In genomic region chr16:30902070-30902972, GRCh38 we compare ENCODE assay signal across 8 cellular contexts. TPM values are rescaled to one million over a fixed set of nuclear protein-coding genes. Genes with fewer than 3 reads are reported as not detected.
DNase-seq lines count a peak whose midpoint lies in the region; ATAC-seq and TF ChIP-seq lines count a peak whose summit lies in the region.

No MANE protein-coding gene starts in this region.

- H3K9ac ChIP-seq in trophoblast cell (ENCODE audit: low read length): peak overlapping the region; percentile 93

- H3K27ac ChIP-seq in ACC112 (ENCODE audit: low read depth, low read length) (no peak overlapping the region), left ventricle myocardium inferior (replicated peaks) (peak overlapping the region; percentile 96), trophoblast cell (ENCODE audit: low read depth, low read length) (peak overlapping the region; percentile 84)

- peak overlapping the region; percentile 88 for H3K14ac ChIP-seq in trophoblast cell (ENCODE audit: low read length)

- H3K4me3 ChIP-seq in ACC112 (ENCODE audit: low read depth, low read length) (peak overlapping the region; percentile 80), left ventricle myocardium inferior (peak overlapping the region; percentile 71), trophoblast cell (ENCODE audit: low read depth, low read length) (peak overlapping the region; percentile 72)

- peak overlapping the region; percentile 87 for H4K91ac ChIP-seq in trophoblast cell (ENCODE audit: low read depth, low read length)

- H3K18ac ChIP-seq in trophoblast cell (ENCODE audit: low read length): peak overlapping the region; percentile 95

- H2BK5ac ChIP-seq in trophoblast cell (ENCODE audit: low read depth, low read length, poor library complexity): peak overlapping the region; percentile 87

- no peaks in the 10 kb centered on the region for H3K9me3 ChIP-seq in left ventricle myocardium inferior (replicated peaks)
- H3K9me3 ChIP-seq in trophoblast cell (ENCODE audit: insufficient read depth, low read depth, low read length): no peaks in the 10 kb centered on the region

- H3K4me1 ChIP-seq in ACC112 (ENCODE audit: control insufficient read depth, insufficient read depth, low read length, unreplicated experiment) (no peaks in the 10 kb centered on the region), left ventricle myocardium inferior (peaks cover 39% of the 10 kb centered on the region), trophoblast cell (ENCODE audit: control insufficient read depth in 1 of 2, insufficient read depth in 2 of 2, low read length in 2 of 2) (peaks cover 0 to 7% of the 10 kb centered on the region in 2 experiments)

- DNase-seq in RPMI8226 (peak; percentile 83), amniotic stem cell (lab: John Stamatoyannopoulos, UW) (peak; percentile 42), left ventricle myocardium inferior (peak; percentile 73), trophoblast cell (peak; percentile 60 to 89), middle frontal gyrus (ENCODE audit: extremely low spot score, low spot score) (no peak)

- no peaks in the 10 kb centered on the region for H3K27me3 ChIP-seq in ACC112 (ENCODE audit: insufficient read depth, low read length)
- H3K27me3 ChIP-seq in left ventricle myocardium inferior (ENCODE audit: low read depth): no peaks in the 10 kb centered on the region
- H3K27me3 ChIP-seq in trophoblast cell (ENCODE audit: insufficient read depth, low read length): no peaks in the 10 kb centered on the region

- no peak overlapping the region for H3K23ac ChIP-seq in trophoblast cell (ENCODE audit: low read length)

- WGBS in trophoblast cell (ENCODE audit: extremely low coverage, insufficient coverage, insufficient read length): no CpG with 5 or more reads among the region's 93 CpGs

- H2AFZ ChIP-seq in ACC112 (ENCODE audit: low read length, unreplicated experiment): peak overlapping the region; percentile 97
- H2AFZ ChIP-seq in trophoblast cell (ENCODE audit: insufficient read depth, low read length, poor library complexity): peak overlapping the region; percentile 64

- H3K4me2 ChIP-seq in trophoblast cell (ENCODE audit: low read length): peak overlapping the region; percentile 83

- H4K12ac ChIP-seq in trophoblast cell (ENCODE audit: low read depth, low read length): peak overlapping the region; percentile 80

- H2BK120ac ChIP-seq in trophoblast cell (ENCODE audit: insufficient read depth, low read length, poor library complexity): peak overlapping the region; percentile 70

- H4K8ac ChIP-seq in trophoblast cell (ENCODE audit: low read depth, low read length): peak overlapping the region; percentile 93

- peak overlapping the region; percentile 68 for H2AK5ac ChIP-seq in trophoblast cell (ENCODE audit: low read length)

- H3K79me2 ChIP-seq in ACC112 (ENCODE audit: control insufficient read depth, insufficient read depth, low read length, unreplicated experiment) (no peaks in the 10 kb centered on the region), trophoblast cell (ENCODE audit: control insufficient read depth, insufficient read depth, low read length, poor library complexity) (no peaks in the 10 kb centered on the region)

- peaks cover 6% of the 10 kb centered on the region for H3K79me1 ChIP-seq in trophoblast cell (ENCODE audit: low read length)

- peak overlapping the region; percentile 50 for H3K4ac ChIP-seq in trophoblast cell (ENCODE audit: low read depth, low read length)

- TF ChIP-seq CTCF in GM12873 (IDR thresholded peaks at IDR 0.05; ENCODE audit: insufficient read depth, low read depth, low read length, missing control alignments) (peak; percentile 49), left ventricle myocardium inferior (IDR thresholded peaks at IDR 0.05; ENCODE audit: borderline replicate concordance) (peak; percentile 45)

- intact Hi-C loops in left ventricle myocardium inferior (cut with micrococcal nuclease): loop anchor here (10.0 kb wide), 1 partner anchor 58 kb away; no protein-coding TSS in a partner anchor

- ATAC-seq in HG03432 (IDR thresholded peaks at IDR 0.05; ENCODE audit: unreplicated experiment): peak; percentile 70

- H3K36me3 ChIP-seq in ACC112 (ENCODE audit: insufficient read depth, low read length) (no peaks in the 10 kb centered on the region), left ventricle myocardium inferior (no peaks in the 10 kb centered on the region), trophoblast cell (ENCODE audit: control insufficient read depth in 1 of 2, insufficient read depth in 2 of 2, low read length in 2 of 2) (no peaks in the 10 kb centered on the region)

- H2BK12ac ChIP-seq in trophoblast cell (ENCODE audit: low read length): no peak overlapping the region

RNA-seq across cellular contexts. Expression of gene CTF1, which starts 5.9 kb away (rescaled TPM):
- 9.6 TPM for total RNA-seq in left ventricle myocardium inferior
- polyA plus RNA-seq in trophoblast cell (2013): 6.0 and 6.4 TPM in 2 replicates

RNA-seq across cellular contexts. Expression of gene BCL7C, which starts 8.4 kb away (rescaled TPM):
- 25.2 TPM for total RNA-seq in left ventricle myocardium inferior
- 28.8 TPM in 2 replicates for polyA plus RNA-seq in trophoblast cell (2013)

RNA-seq across cellular contexts. Expression of gene FBXL19, which starts 21.1 kb away (rescaled TPM):
- total RNA-seq in left ventricle myocardium inferior: 6.3 TPM
- 36.4 and 36.8 TPM in 2 replicates for polyA plus RNA-seq in trophoblast cell (2013)

RNA-seq across cellular contexts. Expression of gene ORAI3, which starts 46.5 kb away (rescaled TPM):
- total RNA-seq in left ventricle myocardium inferior: 12.2 TPM
- 14.3 and 15.9 TPM in 2 replicates for polyA plus RNA-seq in trophoblast cell (2013)

RNA-seq across cellular contexts. Expression of gene SETD1A, which starts 55.2 kb away (rescaled TPM):
- 7.4 TPM for total RNA-seq in left ventricle myocardium inferior
- polyA plus RNA-seq in trophoblast cell (2013): 14.9 and 15.0 TPM in 2 replicates
